Comparison of ENCODE assay signal across 19 cellular contexts in the genomic region with DNA sequence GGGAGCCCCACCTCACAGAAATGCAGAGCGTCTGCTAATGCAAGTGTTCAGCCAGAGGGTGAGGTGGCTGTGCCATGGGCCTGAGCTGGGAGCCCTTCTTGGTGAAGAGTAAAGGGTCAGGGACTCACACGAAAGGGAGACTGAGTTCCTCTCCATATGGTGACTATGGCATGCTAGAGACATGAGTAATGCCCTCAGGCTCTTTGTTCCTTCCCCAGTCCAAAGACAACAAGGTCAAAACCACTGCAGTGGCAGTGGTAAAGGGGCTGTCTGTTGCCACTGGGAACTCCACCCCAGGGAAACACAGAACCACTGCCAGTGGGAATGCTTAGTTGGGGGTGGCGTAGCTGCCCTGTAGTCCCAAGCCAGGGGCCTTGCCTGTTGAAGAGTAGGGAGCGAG. TPM values are rescaled to one million over a fixed set of nuclear protein-coding genes. Genes with fewer than 3 reads are reported as not detected.
DNase-seq lines count a peak whose midpoint lies in the region; FAIRE-seq and TF ChIP-seq lines count a peak whose summit lies in the region.
"Had no signal": no experiment of that assay in that cellular context is flagged by ENCODE, and none has a peak within 500 bp of the region (broad histone marks: within the 10 kb centered on the region; RNA-seq: fewer than 3 reads in every experiment).

No MANE protein-coding gene starts in this region.

- no peak overlapping the region for H3K27ac Mint-ChIP-seq in activated naive CD4-positive, alpha-beta T cell treated with anti-CD3 and anti-CD28 coated beads for 36 hours
- H3K27ac Mint-ChIP-seq: activated CD4-positive, alpha-beta T cell treated with anti-CD3 and anti-CD28 coated beads, Interleukin-2, amount 10 ng/mL, durations not matched to agents 7 days and 5 days; activated T-helper 1 cell treated with anti-CD3 and anti-CD28 coated beads, Interleukin-12 subunit alpha, Interleukin-12 subunit beta, Interleukin-2, Interleukin-4 antibody, amounts not matched to agents 30 ng/mL and 10 ng/mL and 1 ng/mL, durations not matched to agents 14 hours and 24 hours and 36 hours; CD8-positive, alpha-beta T cell; nephron progenitor cell had no signal

- no peaks in the 10 kb centered on the region for H3K9me3 Mint-ChIP-seq in activated naive CD4-positive, alpha-beta T cell treated with anti-CD3 and anti-CD28 coated beads for 36 hours
- H3K9me3 Mint-ChIP-seq: activated CD4-positive, alpha-beta T cell treated with anti-CD3 and anti-CD28 coated beads, Interleukin-2, amount 10 ng/mL, durations not matched to agents 7 days and 5 days; activated T-helper 1 cell treated with anti-CD3 and anti-CD28 coated beads, Interleukin-12 subunit alpha, Interleukin-12 subunit beta, Interleukin-2, Interleukin-4 antibody, amounts not matched to agents 30 ng/mL and 10 ng/mL and 1 ng/mL, durations not matched to agents 14 hours and 24 hours and 36 hours; CD8-positive, alpha-beta T cell had no signal

- CTCF ChIA-PET in activated naive CD4-positive, alpha-beta T cell treated with anti-CD3 and anti-CD28 coated beads for 36 hours (lab: Charles Lee): interaction anchor here (0.7 kb wide), 1 partner anchor 9 kb away, joined by 3 read pairs; no protein-coding TSS in a partner anchor

- FAIRE-seq in RCC 7860 (lab: Jason Lieb, UNC): no peak

- no peaks in the 10 kb centered on the region for H3K4me1 Mint-ChIP-seq in activated naive CD4-positive, alpha-beta T cell treated with anti-CD3 and anti-CD28 coated beads for 36 hours (ENCODE audit: low read depth)
- H3K4me1 Mint-ChIP-seq: activated CD4-positive, alpha-beta T cell treated with anti-CD3 and anti-CD28 coated beads, Interleukin-2, amount 10 ng/mL, durations not matched to agents 7 days and 5 days had no signal

- in situ Hi-C loops in GM23248 (cut with MboI): no loop called here

- H3K36me3 ChIP-seq in GM23248 (ENCODE audit: low read depth) (no peaks in the 10 kb centered on the region), fibroblast of lung (ENCODE audit: control insufficient read depth, insufficient read depth, low read length) (no peaks in the 10 kb centered on the region)
- H3K36me3 ChIP-seq: right lobe of liver had no signal

- no peaks in the 10 kb centered on the region for H3K27me3 Mint-ChIP-seq in activated naive CD4-positive, alpha-beta T cell treated with anti-CD3 and anti-CD28 coated beads for 36 hours (ENCODE audit: low read depth)
- H3K27me3 Mint-ChIP-seq: activated CD4-positive, alpha-beta T cell treated with anti-CD3 and anti-CD28 coated beads, Interleukin-2, amount 10 ng/mL, durations not matched to agents 7 days and 5 days had no signal

- H3K9ac ChIP-seq in GM23248 (peak overlapping the region; percentile 62), fibroblast of lung (ENCODE audit: insufficient read depth, low read length) (no peak overlapping the region)

- H4K20me1 ChIP-seq in GM23248 (ENCODE audit: insufficient read depth) (no peaks in the 10 kb centered on the region), fibroblast of lung (ENCODE audit: control insufficient read depth, extremely low read depth, insufficient read depth, low read length) (no peaks in the 10 kb centered on the region)

- H3K27me3 ChIP-seq in GM23248 (replicated peaks; ENCODE audit: insufficient read depth) (no peaks in the 10 kb centered on the region), fibroblast of lung (ENCODE audit: control insufficient read depth, insufficient read depth, low read length) (no peaks in the 10 kb centered on the region)
- H3K27me3 ChIP-seq: right lobe of liver had no signal

- no peaks in the 10 kb centered on the region for H3K79me2 ChIP-seq in GM23248 (ENCODE audit: insufficient read depth)
- H3K79me2 ChIP-seq in fibroblast of lung (ENCODE audit: control insufficient read depth, insufficient read depth, low read length): no peaks in the 10 kb centered on the region

- WGBS in GM23248 (ENCODE audit: low coverage in 1 of 2, low lambda C conversion rate in 2 of 2, missing lambda C conversion rate in 2 of 2), 2 experiments: 41 to 46% methylated on average over 4 of the region's 4 CpGs

- H3F3A ChIP-seq in GM23248 (ENCODE audit: insufficient read depth): no peaks in the 10 kb centered on the region

- H3K36me3 Mint-ChIP-seq in activated naive CD4-positive, alpha-beta T cell treated with anti-CD3 and anti-CD28 coated beads for 36 hours (ENCODE audit: low read depth): no peaks in the 10 kb centered on the region
- H3K36me3 Mint-ChIP-seq: CD8-positive, alpha-beta T cell had no signal

- H3K4me2 ChIP-seq in GM23248 (ENCODE audit: unreplicated experiment) (peak overlapping the region; percentile 12), fibroblast of lung (ENCODE audit: extremely low read depth, insufficient read depth, low read length) (no peak overlapping the region)

- peak; percentile 86 for DNase-seq in GM23248
- DNase-seq in RCC 7860 (ENCODE audit: low spot score): peak; percentile 4
- peak; percentile 26 to 82 for DNase-seq in fibroblast of lung (ENCODE audit: low read depth in 2 of 2)
- DNase-seq in skeletal muscle cell (ENCODE audit: low read depth): peak; percentile 29
- no peak for DNase-seq in activated effector memory CD4-positive, alpha-beta T cell treated with Interleukin-2 at 50 U/mL for 16 hours
- DNase-seq in activated CD4-positive, alpha-beta T cell treated with anti-CD3 and anti-CD28 coated beads, Interleukin-2, amount 50 U/mL, for 1 hour: no peak
- no peak for DNase-seq in activated naive CD4-positive, alpha-beta T cell treated with anti-CD3 and anti-CD28 coated beads for 36 hours
- DNase-seq: activated CD4-positive, alpha-beta T cell treated with anti-CD3 and anti-CD28 coated beads, Interleukin-2, amount 10 ng/mL, durations not matched to agents 7 days and 5 days; aorta; CD8-positive, alpha-beta T cell; effector memory CD4-positive, alpha-beta T cell; NCI-H146; NCI-H526 treated with DMSO at 0.1 percent for 48 hours; nephron progenitor cell; right lobe of liver; stimulated activated naive CD4-positive, alpha-beta T cell treated with Interleukin-2 at 50 U/mL for 16 hours had no signal

- H2AFZ ChIP-seq in GM23248 (no peak overlapping the region), fibroblast of lung (ENCODE audit: low read length) (no peak overlapping the region)

- intact Hi-C loops in activated naive CD4-positive, alpha-beta T cell treated with anti-CD3 and anti-CD28 coated beads for 36 hours (cut with micrococcal nuclease): no loop called here

- no peaks in the 10 kb centered on the region for H3K9me2 ChIP-seq in GM23248 (ENCODE audit: insufficient read depth)

- H3K4me1 ChIP-seq in GM23248 (ENCODE audit: insufficient read depth) (peaks cover 22% of the 10 kb centered on the region), fibroblast of lung (ENCODE audit: control insufficient read depth, extremely low read depth, insufficient read depth, low read length) (no peaks in the 10 kb centered on the region)
- H3K4me1 ChIP-seq: right lobe of liver had no signal

- no peak overlapping the region for H3K4me3 Mint-ChIP-seq in activated naive CD4-positive, alpha-beta T cell treated with anti-CD3 and anti-CD28 coated beads for 36 hours
- H3K4me3 Mint-ChIP-seq: activated CD4-positive, alpha-beta T cell treated with anti-CD3 and anti-CD28 coated beads, Interleukin-2, amount 10 ng/mL, durations not matched to agents 7 days and 5 days; activated T-helper 1 cell treated with anti-CD3 and anti-CD28 coated beads, Interleukin-12 subunit alpha, Interleukin-12 subunit beta, Interleukin-2, Interleukin-4 antibody, amounts not matched to agents 30 ng/mL and 10 ng/mL and 1 ng/mL, durations not matched to agents 14 hours and 24 hours and 36 hours; CD8-positive, alpha-beta T cell; nephron progenitor cell had no signal

- no peak overlapping the region for H3K4me3 ChIP-seq in GM23248
- H3K4me3 ChIP-seq in fibroblast of lung (replicated peaks in 1 of 4; ENCODE audit: control extremely low read depth in 1 of 4, insufficient read depth in 1 of 4, low read depth in 3 of 4, low read length in 4 of 4): no peak overlapping the region
- H3K4me3 ChIP-seq in skeletal muscle cell (ENCODE audit: low read depth, low read length): no peak overlapping the region
- H3K4me3 ChIP-seq: right lobe of liver had no signal

- no peaks in the 10 kb centered on the region for H3K9me3 ChIP-seq in GM23248 (ENCODE audit: low read depth)
- no peaks in the 10 kb centered on the region for H3K9me3 ChIP-seq in fibroblast of lung (ENCODE audit: control insufficient read depth, insufficient read depth, low read depth, low read length)
- H3K9me3 ChIP-seq: right lobe of liver had no signal

- no peak for TF ChIP-seq CTCF in fibroblast of lung (conservative IDR thresholded peaks at IDR 0.05 in 1 of 2, IDR thresholded peaks at IDR 0.05 in 1 of 2; ENCODE audit: low read depth in 1 of 2, low read length in 2 of 2)

- H3K27ac ChIP-seq in GM23248 (peak overlapping the region; percentile 90), fibroblast of lung (ENCODE audit: insufficient read depth, low read length) (no peak overlapping the region)
- H3K27ac ChIP-seq: right lobe of liver, RWPE1 had no signal

RNA-seq across cellular contexts. Expression of a gene that starts 22.4 kb away (rescaled TPM):
- 0.32 TPM in 1 of 2 replicates, not detected in the other for total RNA-seq in GM23248 (2014; rRNA removed; shearing (Covaris generic))
- polyA plus RNA-seq in GM23248 (2016; fragmentation: Nextera tagmentation; extraction: Ambion mirVana) (0.25 TPM in 1 of 2 replicates, not detected in the other), fibroblast of lung (0.06 and 0.12 TPM in 2 replicates)
- 0.26 and 0.33 TPM in 2 replicates for total RNA-seq in fibroblast of lung
- polyA plus RNA-seq in fibroblast of lung (2012): not detected in 2 replicates
- 2.1 and 4.0 TPM in 2 replicates for polyA minus RNA-seq in fibroblast of lung (ENCODE audit: low replicate concordance)
- under 1 TPM in 1 of 2 experiments, not detected in 1; 0.21 TPM for total RNA-seq in activated naive CD4-positive, alpha-beta T cell treated with anti-CD3 and anti-CD28 coated beads for 36 hours
- total RNA-seq: T-helper 2 cell treated with Interferon-gamma antibody and Interleukin-4, amounts not matched to agents 100 ng/mL and 5 ng/mL, for 36 hours had no signal

Comparison
In these comparisons a context has a peak if more than half of its experiments do, and no peak if none do; other contexts are left out.
1. DNase-seq: peak in GM23248 (single experiment), RCC 7860 (single experiment), fibroblast of lung (2 of 2) and skeletal muscle cell (single experiment); none in activated effector memory CD4-positive, alpha-beta T cell treated with Interleukin-2 at 50 U/mL for 16 hours (single experiment), activated CD4-positive, alpha-beta T cell treated with anti-CD3 and anti-CD28 coated beads, Interleukin-2, amount 50 U/mL, for 1 hour (single experiment) and activated naive CD4-positive, alpha-beta T cell treated with anti-CD3 and anti-CD28 coated beads for 36 hours (single experiment).